In the genomic region with DNA sequence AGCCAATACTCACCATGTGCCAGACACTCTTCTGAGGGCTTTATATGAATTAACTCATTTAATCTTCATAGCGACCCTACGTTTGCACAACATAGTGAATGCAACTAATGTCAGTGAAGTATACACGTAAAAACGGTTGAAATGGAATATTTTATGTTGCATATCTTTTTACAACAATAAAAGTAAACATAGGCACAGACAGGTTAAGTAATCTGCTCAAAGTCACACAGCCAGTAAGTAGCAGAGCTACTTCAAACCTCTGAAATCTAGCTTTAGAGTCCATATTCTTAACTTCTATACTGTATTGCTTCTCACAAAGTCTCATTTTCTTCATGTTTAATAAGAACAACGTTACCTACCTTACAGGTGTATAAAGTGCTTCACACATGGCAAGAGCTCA, we compare ENCODE assay signal across 9 cellular contexts. TPM values are rescaled to one million over a fixed set of nuclear protein-coding genes. Genes with fewer than 3 reads are reported as not detected.
DNase-seq lines count a peak whose midpoint lies in the region; TF ChIP-seq lines count a peak whose summit lies in the region.
"Had no signal": no experiment of that assay in that cellular context is flagged by ENCODE, and none has a peak within 500 bp of the region (broad histone marks: within the 10 kb centered on the region; RNA-seq: fewer than 3 reads in every experiment).

No MANE protein-coding gene starts in this region.

- intact Hi-C loops in uterus (cut with DNase I; ENCODE audit: low total_unique reads) = no loop called here

- 91% methylated on average over 5 of the region's 5 CpGs for WGBS in HUES64

- peak overlapping the region; percentile 93; the same call in 1 of the 2 replicates for H3K9ac ChIP-seq in HUES64 (ENCODE audit: low read depth, low read length)

- H3K36me3 Mint-ChIP-seq in brain = peaks cover 22% of the 10 kb centered on the region

- peaks cover 9% of the 10 kb centered on the region for H3K27me3 Mint-ChIP-seq in brain

- H3K4me3 ChIP-seq in BE2C (ENCODE audit: low read depth, low read length) = peak overlapping the region; percentile 89
- H3K4me3 ChIP-seq in HUES64 (ENCODE audit: low read length) = peak overlapping the region; percentile 91
- H3K4me3 ChIP-seq in muscle layer of duodenum (ENCODE audit: low read depth in 1 of 2, low read length in 2 of 2) = peak overlapping the region; percentile 84 to 88
- H3K4me3 ChIP-seq in uterus = peak overlapping the region in 1 of 2 donors; percentile 79
- no peak overlapping the region for H3K4me3 ChIP-seq in effector memory CD4-positive, alpha-beta T cell (ENCODE audit: insufficient read depth, low read depth, low read length, poor library complexity, severe bottlenecking)

- H3K9me3 ChIP-seq in BE2C = no peaks in the 10 kb centered on the region
- H3K9me3 ChIP-seq in HUES64 (ENCODE audit: insufficient read depth, low read depth, low read length) = no peaks in the 10 kb centered on the region
- H3K9me3 ChIP-seq in muscle layer of duodenum (ENCODE audit: control insufficient read depth in 1 of 2, low read length in 2 of 2) = no peaks in the 10 kb centered on the region
- H3K9me3 ChIP-seq in uterus = no peaks in the 10 kb centered on the region
- H3K9me3 ChIP-seq in effector memory CD4-positive, alpha-beta T cell (ENCODE audit: control insufficient read depth, low read length) = no peaks in the 10 kb centered on the region

- H3K27me3 ChIP-seq in BE2C (no peaks in the 10 kb centered on the region), HUES64 (ENCODE audit: insufficient read depth, low read length) (no peaks in the 10 kb centered on the region), muscle layer of duodenum (ENCODE audit: low read depth, low read length) (no peaks in the 10 kb centered on the region), uterus (no peaks in the 10 kb centered on the region)
- no peaks in the 10 kb centered on the region for H3K27me3 ChIP-seq in effector memory CD4-positive, alpha-beta T cell (replicated peaks; ENCODE audit: control insufficient read depth, insufficient read depth, low read length, poor library complexity, severe bottlenecking)

- H3K27ac Mint-ChIP-seq in brain = peak overlapping the region in 4 of 5 experiments; percentile 41 to 97 (median 78)

- H3K27ac ChIP-seq in HUES64 (ENCODE audit: low read depth, low read length) = no peak overlapping the region
- H3K27ac ChIP-seq in muscle layer of duodenum (ENCODE audit: low read length) = no peak overlapping the region
- no peak overlapping the region for H3K27ac ChIP-seq in uterus
- H3K27ac ChIP-seq in effector memory CD4-positive, alpha-beta T cell (ENCODE audit: insufficient read depth, low read length, poor library complexity, severe bottlenecking) = no peak overlapping the region

- H3K4me1 ChIP-seq in BE2C = no peaks in the 10 kb centered on the region; the same call in 1 of the 2 replicates
- H3K4me1 ChIP-seq in HUES64 (ENCODE audit: insufficient read depth, low read length) = peaks cover 9% of the 10 kb centered on the region; the same call in 1 of the 2 replicates
- H3K4me1 ChIP-seq in muscle layer of duodenum (ENCODE audit: control insufficient read depth in 1 of 2, insufficient read depth in 2 of 2, low read length in 2 of 2) = peaks cover 13 to 26% of the 10 kb centered on the region in 2 donors
- peaks cover 0 to 3% of the 10 kb centered on the region in 2 donors for H3K4me1 ChIP-seq in uterus
- H3K4me1 ChIP-seq in effector memory CD4-positive, alpha-beta T cell (ENCODE audit: control insufficient read depth, insufficient read depth, low read length, poor library complexity, severe bottlenecking) = peaks cover 6% of the 10 kb centered on the region

- H3K36me3 ChIP-seq in BE2C (peaks cover 12% of the 10 kb centered on the region), HUES64 (ENCODE audit: insufficient read depth, low read length) (peaks cover 31% of the 10 kb centered on the region), muscle layer of duodenum (ENCODE audit: control insufficient read depth in 1 of 2, insufficient read depth in 2 of 2, low read length in 2 of 2) (peaks cover 0 to 7% of the 10 kb centered on the region in 2 donors), uterus (no peaks in the 10 kb centered on the region)
- no peaks in the 10 kb centered on the region for H3K36me3 ChIP-seq in effector memory CD4-positive, alpha-beta T cell (ENCODE audit: control insufficient read depth, insufficient read depth, low read length)

- DNase-seq in BE2C = no peak
- DNase-seq in stimulated activated CD8-positive, alpha-beta memory T cell treated with anti-CD3 and anti-CD28 coated beads, Interleukin-4, amount 100 ng/mL, for 48 hours = no peak
- no peak for DNase-seq in T1000 (lab: John Stamatoyannopoulos, UW)
- DNase-seq in uterus = no peak
- DNase-seq in effector memory CD4-positive, alpha-beta T cell = no peak
- DNase-seq: NCI-H446 treated with DMSO at 0.1 percent for 48 hours had no signal

- H3K9me3 Mint-ChIP-seq in brain = no peaks in the 10 kb centered on the region

- peaks cover 38% of the 10 kb centered on the region for H3K4me1 Mint-ChIP-seq in brain

- no peak for TF ChIP-seq POLR2A in uterus (IDR thresholded peaks at IDR 0.05)

- TF ChIP-seq CTCF in BE2C (IDR thresholded peaks at IDR 0.05; ENCODE audit: low read depth, low read length) (no peak), brain (conservative IDR thresholded peaks at IDR 0.05) (no peak), uterus (IDR thresholded peaks at IDR 0.05) (no peak)

- H3K4me3 Mint-ChIP-seq in brain = peak overlapping the region; percentile 92 to 100 (median 97)

RNA-seq across cellular contexts. Expression of gene SEC11A, which starts 1.6 kb away (rescaled TPM):
- 121 TPM for polyA plus RNA-seq in BE2C (2012; ENCODE audit: insufficient read depth, insufficient read length, low read depth)
- polyA plus RNA-seq in HUES64 (2013, experiment 1 of 2) = 186 TPM
- 199 TPM for polyA plus RNA-seq in HUES64 (2013, experiment 2 of 2)
- 143 TPM for polyA plus RNA-seq in brain (ENCODE audit: insufficient read depth, low read depth, low replicate concordance)
- 100 to 1,000 TPM; 117 to 261 (median 204) TPM for total RNA-seq in uterus

RNA-seq across cellular contexts. Expression of gene ZNF592, which starts 34.0 kb away (rescaled TPM):
- polyA plus RNA-seq in BE2C (2012; ENCODE audit: insufficient read depth, insufficient read length, low read depth) = 24.2 TPM
- 18.7 TPM for polyA plus RNA-seq in HUES64 (2013, experiment 1 of 2)
- polyA plus RNA-seq in HUES64 (2013, experiment 2 of 2) = 17.9 TPM
- polyA plus RNA-seq in brain (ENCODE audit: insufficient read depth, low read depth, low replicate concordance) = 19.9 TPM
- 10 to 100 TPM in 2 of 4 donors, 1 to 10 TPM in 2; 4.7 to 48.2 (median 11.7) TPM for total RNA-seq in uterus

RNA-seq across cellular contexts. Expression of gene NMB, which starts 56.4 kb away (rescaled TPM):
- 6.4 TPM for polyA plus RNA-seq in BE2C (2012; ENCODE audit: insufficient read depth, insufficient read length, low read depth)
- 10.5 TPM for polyA plus RNA-seq in HUES64 (2013, experiment 1 of 2)
- 11.5 TPM for polyA plus RNA-seq in HUES64 (2013, experiment 2 of 2)
- 10.5 TPM for polyA plus RNA-seq in brain (ENCODE audit: insufficient read depth, low read depth, low replicate concordance)
- total RNA-seq in uterus = 10 to 100 TPM in 1 of 4 donors, 1 to 10 TPM in 3; 3.1 to 10.5 (median 7.4) TPM
